18 cellular contexts compared by ENCODE assay signal in the genomic region with DNA sequence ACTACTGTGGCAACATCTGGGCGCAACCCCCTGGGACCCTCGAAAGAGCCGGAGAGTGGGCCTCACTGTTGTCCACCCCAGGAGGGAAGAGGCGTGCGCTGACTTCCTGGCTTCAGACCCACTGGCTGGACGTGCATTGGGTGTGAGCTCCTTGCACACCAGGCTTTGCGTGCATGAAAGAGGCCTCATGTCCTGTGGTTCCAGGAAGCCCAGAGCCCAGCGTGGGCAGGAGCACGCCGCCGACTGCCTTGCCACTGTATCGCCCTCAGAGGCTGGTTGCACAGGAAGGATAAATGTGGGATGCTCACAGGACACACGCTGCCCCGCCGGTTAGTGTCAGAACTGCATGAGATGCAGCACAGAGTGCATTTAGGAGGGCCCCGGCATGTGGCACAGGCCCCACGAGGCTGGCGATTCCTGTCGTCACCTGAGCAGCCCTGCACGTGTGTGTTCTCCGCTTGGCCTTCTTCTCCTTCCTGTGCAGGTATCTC. TPM values are rescaled to one million over a fixed set of nuclear protein-coding genes. Genes with fewer than 3 reads are reported as not detected.
DNase-seq lines count a peak whose midpoint lies in the region; ATAC-seq, FAIRE-seq and TF ChIP-seq lines count a peak whose summit lies in the region.
"Had no signal": no experiment of that assay in that cellular context is flagged by ENCODE, and none has a peak within 500 bp of the region (broad histone marks: within the 10 kb centered on the region; RNA-seq: fewer than 3 reads in every experiment).

No MANE protein-coding gene starts in this region.

- CTCF ChIA-PET in WTC11 (lab: Charles Lee), result no interaction called here

- H3K4me3 ChIP-seq in BLaER1 treated with 17β-estradiol and CSF1 and Interleukin-3, amounts not matched to agents 10 nM and 100 nM, result no peak overlapping the region
- no peak overlapping the region for H3K4me3 ChIP-seq in kidney (ENCODE audit: low read length in 2 of 2)
- H3K4me3 ChIP-seq in sigmoid colon, result no peak overlapping the region
- H3K4me3 ChIP-seq: GM23338 had no signal

- peaks cover 10% of the 10 kb centered on the region for H3K4me1 Mint-ChIP-seq in WTC11
- H3K4me1 Mint-ChIP-seq in activated T-cell treated with anti-CD3 and anti-CD28 coated beads, Interleukin-2, amount 50 U/mL, for 4 hours (ENCODE audit: low read depth), result no peaks in the 10 kb centered on the region
- H3K4me1 Mint-ChIP-seq: CD8-positive, alpha-beta memory T cell; IgD-negative memory B cell had no signal

- H3K9me3 ChIP-seq in BLaER1 treated with 17β-estradiol and CSF1 and Interleukin-3, amounts not matched to agents 10 nM and 100 nM (replicated peaks in 1 of 11), result peaks cover 14 to 23% (median 21%) of the 10 kb centered on the region in 11 experiments
- H3K9me3 ChIP-seq in kidney (ENCODE audit: control insufficient read depth in 1 of 2, low read length in 2 of 2) (peaks cover 3 to 6% of the 10 kb centered on the region in 2 donors), sigmoid colon (peaks cover 3 to 9% (median 6%) of the 10 kb centered on the region in 4 donors)
- H3K9me3 ChIP-seq: BE2C had no signal

- no peak overlapping the region for H3K9ac ChIP-seq in BLaER1 treated with 17β-estradiol and CSF1 and Interleukin-3, amounts not matched to agents 10 nM and 100 nM
- no peak overlapping the region for H3K9ac ChIP-seq in kidney (ENCODE audit: low read length in 2 of 2)

- H3K27me3 Mint-ChIP-seq in WTC11 (ENCODE audit: low read depth), result peaks cover 5% of the 10 kb centered on the region; the same call in 1 of the 2 replicates
- H3K27me3 Mint-ChIP-seq in activated T-cell treated with anti-CD3 and anti-CD28 coated beads, Interleukin-2, amount 50 U/mL, for 4 hours (ENCODE audit: low read depth), result peaks cover 30% of the 10 kb centered on the region

- H3K27ac Mint-ChIP-seq in WTC11, result 0 out of 2 replicates have a peak overlapping the region, but pooled peaks have one; percentile 53
- H3K27ac Mint-ChIP-seq: CD8-positive, alpha-beta memory T cell; GM23338; H9 had no signal

- peaks cover 22% of the 10 kb centered on the region for H3K9me3 Mint-ChIP-seq in WTC11
- H3K9me3 Mint-ChIP-seq in activated T-cell treated with anti-CD3 and anti-CD28 coated beads, Interleukin-2, amount 50 U/mL, for 4 hours, result peaks cover 8% of the 10 kb centered on the region

- H3K4me1 ChIP-seq in BLaER1 treated with 17β-estradiol and CSF1 and Interleukin-3, amounts not matched to agents 10 nM and 100 nM, result peaks cover 8 to 46% (median 39%) of the 10 kb centered on the region in 10 experiments; a peak in 18 of 20 replicates
- H3K4me1 ChIP-seq in kidney (ENCODE audit: control insufficient read depth in 1 of 2, insufficient read depth in 1 of 2, low read depth in 1 of 2, low read length in 2 of 2), result no peaks in the 10 kb centered on the region
- H3K4me1 ChIP-seq in sigmoid colon, result no peaks in the 10 kb centered on the region
- H3K4me1 ChIP-seq: BE2C, Caco-2 had no signal

- TF ChIP-seq POLR2A in sigmoid colon (IDR thresholded peaks at IDR 0.05), result no peak

- no peak for ATAC-seq in WTC11
- ATAC-seq in GM18517 (IDR thresholded peaks at IDR 0.05; ENCODE audit: unreplicated experiment), result no peak
- ATAC-seq in activated T-cell treated with anti-CD3 and anti-CD28 coated beads, Interleukin-2, amount 50 U/mL, for 4 hours, result no peak
- ATAC-seq: GM23338 had no signal

- H3K36me3 Mint-ChIP-seq in WTC11, result peaks cover 13% of the 10 kb centered on the region
- H3K36me3 Mint-ChIP-seq in activated T-cell treated with anti-CD3 and anti-CD28 coated beads, Interleukin-2, amount 50 U/mL, for 4 hours (ENCODE audit: insufficient read depth), result peaks cover 3% of the 10 kb centered on the region
- H3K36me3 Mint-ChIP-seq: IgD-negative memory B cell had no signal

- POLR2A ChIA-PET in WTC11 (lab: Charles Lee), result no interaction called here

- H3K4me2 ChIP-seq in BLaER1 treated with 17β-estradiol and CSF1 and Interleukin-3, amounts not matched to agents 10 nM and 100 nM, result peak overlapping the region in 9 of 11 experiments; percentile 55 to 84 (median 76); a peak in 15 of 22 replicates
- H3K4me2 ChIP-seq: GM23338 had no signal

- H3K27me3 ChIP-seq in BLaER1 treated with 17β-estradiol and CSF1 and Interleukin-3, amounts not matched to agents 10 nM and 100 nM, result peaks cover 0 to 26% (median 0%) of the 10 kb centered on the region in 11 experiments; a peak in 9 of 22 replicates
- H3K27me3 ChIP-seq in sigmoid colon, result no peaks in the 10 kb centered on the region
- H3K27me3 ChIP-seq: BE2C had no signal

- WGBS in sigmoid colon, 2 donors, result 85 to 87% methylated on average over 21 of the region's 21 CpGs

- peak overlapping the region in 3 of 11 experiments; percentile 15 to 41 (median 24); a peak in 4 of 22 replicates for H3K27ac ChIP-seq in BLaER1 treated with 17β-estradiol and CSF1 and Interleukin-3, amounts not matched to agents 10 nM and 100 nM
- H3K27ac ChIP-seq in kidney (ENCODE audit: low read depth in 2 of 2, low read length in 2 of 2) (no peak overlapping the region), sigmoid colon (no peak overlapping the region)

- H4K20me1 ChIP-seq in BLaER1 treated with 17β-estradiol and CSF1 and Interleukin-3, amounts not matched to agents 10 nM and 100 nM, result peaks cover 0 to 31% (median 5%) of the 10 kb centered on the region in 11 experiments; a peak in 6 of 22 replicates

- DNase-seq in WTC11 (ENCODE audit: low spot score) (peak; percentile 7), kidney (peak; percentile 65), sigmoid colon (peak; percentile 54), NCI-H2171 treated with DMSO at 0.1 percent for 48 hours (lab: John Stamatoyannopoulos, UW) (no peak)
- no peak for DNase-seq in activated T-cell treated with anti-CD3 and anti-CD28 coated beads, Interleukin-2, amount 50 U/mL, for 4 hours
- DNase-seq: BE2C; Caco-2; CD8-positive, alpha-beta memory T cell; DND-41; GDM1; H9 had no signal

- TF ChIP-seq CTCF in WTC11 (IDR thresholded peaks at IDR 0.05) (no peak), kidney (IDR thresholded peaks at IDR 0.05; ENCODE audit: borderline replicate concordance, extremely low read depth, insufficient read depth) (no peak), sigmoid colon (IDR thresholded peaks at IDR 0.05) (no peak)

- intact Hi-C loops in kidney (cut with DNase I) (no loop called here), sigmoid colon (cut with DNase I) (no loop called here)

- H3K4me3 Mint-ChIP-seq in WTC11, result no peak overlapping the region
- H3K4me3 Mint-ChIP-seq in activated T-cell treated with anti-CD3 and anti-CD28 coated beads, Interleukin-2, amount 50 U/mL, for 4 hours, result no peak overlapping the region
- H3K4me3 Mint-ChIP-seq: CD8-positive, alpha-beta memory T cell; GM23338; H9; IgD-negative memory B cell had no signal

- no peak for TF ChIP-seq EP300 in sigmoid colon (IDR thresholded peaks at IDR 0.05)

- no peaks in the 10 kb centered on the region; a peak in 1 of 22 replicates for H3K36me3 ChIP-seq in BLaER1 treated with 17β-estradiol and CSF1 and Interleukin-3, amounts not matched to agents 10 nM and 100 nM
- no peaks in the 10 kb centered on the region for H3K36me3 ChIP-seq in kidney (ENCODE audit: control insufficient read depth in 1 of 2, insufficient read depth in 2 of 2, low read length in 2 of 2)
- H3K36me3 ChIP-seq in sigmoid colon, result no peaks in the 10 kb centered on the region
- H3K36me3 ChIP-seq: BE2C had no signal

- no peak for FAIRE-seq in kidney (lab: Jason Lieb, UNC)
- FAIRE-seq: A204.1, GM12892 had no signal

TF ChIP-seq in WTC11, 78 proteins besides CTCF, POLR2A, EP300 and RAD21:
- TF ChIP-seq SP1 (CRISPR knock-in tag; conservative IDR thresholded peaks at IDR 0.05), result no peak
- TF ChIP-seq SMAD4 (CRISPR knock-in tag; IDR thresholded peaks at IDR 0.05), result no peak
- TF ChIP-seq ATF1 (CRISPR knock-in tag; IDR thresholded peaks at IDR 0.05), result no peak
- TF ChIP-seq, protein P1, sequence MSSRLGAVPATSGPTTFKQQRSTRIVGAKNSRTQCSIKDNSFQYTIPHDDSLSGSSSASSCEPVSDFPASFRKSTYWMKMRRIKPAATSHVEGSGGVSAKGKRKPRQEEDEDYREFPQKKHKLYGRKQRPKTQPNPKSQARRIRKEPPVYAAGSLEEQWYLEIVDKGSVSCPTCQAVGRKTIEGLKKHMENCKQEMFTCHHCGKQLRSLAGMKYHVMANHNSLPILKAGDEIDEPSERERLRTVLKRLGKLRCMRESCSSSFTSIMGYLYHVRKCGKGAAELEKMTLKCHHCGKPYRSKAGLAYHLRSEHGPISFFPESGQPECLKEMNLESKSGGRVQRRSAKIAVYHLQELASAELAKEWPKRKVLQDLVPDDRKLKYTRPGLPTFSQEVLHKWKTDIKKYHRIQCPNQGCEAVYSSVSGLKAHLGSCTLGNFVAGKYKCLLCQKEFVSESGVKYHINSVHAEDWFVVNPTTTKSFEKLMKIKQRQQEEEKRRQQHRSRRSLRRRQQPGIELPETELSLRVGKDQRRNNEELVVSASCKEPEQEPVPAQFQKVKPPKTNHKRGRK (CRISPR knock-in tag; IDR thresholded peaks at IDR 0.05; ENCODE audit: borderline replicate concordance), result no peak

RNA-seq across cellular contexts. Expression of a gene that starts 8.5 kb away (rescaled TPM):
- total RNA-seq in WTC11 (2021), result 1.2 to 1.7 TPM (median 1.4 TPM) in 3 replicates
- total RNA-seq in kidney, result 0.16 TPM
- 0.13 TPM for polyA plus RNA-seq in kidney (ENCODE audit: insufficient read depth, low read depth, low replicate concordance)
- total RNA-seq in sigmoid colon, result 1 to 10 TPM in 2 of 4 donors, under 1 TPM in 2; 0.49 to 3.0 (median 0.97) TPM
- under 1 TPM in 1 of 3 donors, not detected in 2; 0.22 TPM for polyA plus RNA-seq in sigmoid colon
- under 1 TPM; 0.08 to 0.35 (median 0.08) TPM for total RNA-seq in activated T-cell treated with anti-CD3 and anti-CD28 coated beads, Interleukin-2, amount 50 U/mL, for 4 hours
- total RNA-seq: HT-29 had no signal
- polyA plus RNA-seq: CD8-positive, alpha-beta memory T cell; IgD-negative memory B cell had no signal

Comparison
In these comparisons a context has a peak if more than half of its experiments do, and no peak if none do; other contexts are left out.
1. DNase-seq: peak in WTC11 (single experiment), kidney (single experiment) and sigmoid colon (single experiment); none in activated T-cell treated with anti-CD3 and anti-CD28 coated beads, Interleukin-2, amount 50 U/mL, for 4 hours (single experiment) and NCI-H2171 treated with DMSO at 0.1 percent for 48 hours (single experiment).